10 cellular contexts compared by ENCODE assay signal in genomic region chr10:31604646-31605170, GRCh38.
DNase-seq lines count a peak whose midpoint lies in the region; ATAC-seq and TF ChIP-seq lines count a peak whose summit lies in the region.
"Had no signal": no experiment of that assay in that cellular context is flagged by ENCODE, and none has a peak within 500 bp of the region (broad histone marks: within the 10 kb centered on the region; RNA-seq: fewer than 3 reads in every experiment).

No MANE protein-coding gene starts in this region.

- H3K4ac ChIP-seq in mesenchymal stem cell (ENCODE audit: low read depth in 1 of 2, low read length in 2 of 2) = no peak overlapping the region

- ATAC-seq in activated B cell treated with CpG ODN at 0.5 μM for 24 hours (ENCODE audit: low read depth) = no peak
- ATAC-seq: mucosa of descending colon had no signal

- H2BK5ac ChIP-seq in mesenchymal stem cell (ENCODE audit: low read depth, low read length, poor library complexity, severe bottlenecking) = no peak overlapping the region

- peak overlapping the region; percentile 32 to 41 for H2BK12ac ChIP-seq in mesenchymal stem cell (ENCODE audit: low read length in 2 of 2)

- 96% methylated on average over 4 of the region's 4 CpGs for WGBS in mesenchymal stem cell
- 96 to 99% methylated on average over 4 of the region's 4 CpGs for WGBS in GM23248 (ENCODE audit: low coverage in 1 of 2, low lambda C conversion rate in 2 of 2, missing lambda C conversion rate in 2 of 2), 2 experiments

- H4K8ac ChIP-seq in mesenchymal stem cell (ENCODE audit: low read length) = no peak overlapping the region

- H3K9me3 ChIP-seq in mesenchymal stem cell (ENCODE audit: control insufficient read depth, low read length) (no peaks in the 10 kb centered on the region), stomach smooth muscle (ENCODE audit: control insufficient read depth in 2 of 2, low read length in 2 of 2) (no peaks in the 10 kb centered on the region), GM23248 (ENCODE audit: low read depth) (no peaks in the 10 kb centered on the region)
- H3K9me3 ChIP-seq: mucosa of descending colon had no signal

- in situ Hi-C loops in GM23248 (cut with MboI) = no loop called here

- H3K4me1 ChIP-seq in mesenchymal stem cell (ENCODE audit: control insufficient read depth, insufficient read depth, low read depth, low read length) (peaks cover 11% of the 10 kb centered on the region), stomach smooth muscle (ENCODE audit: control insufficient read depth, insufficient read depth, low read length) (peaks cover 31% of the 10 kb centered on the region), GM23248 (ENCODE audit: insufficient read depth) (peaks cover 3% of the 10 kb centered on the region; the same call in 1 of the 2 replicates)

- DNase-seq in activated naive CD4-positive, alpha-beta T cell treated with anti-CD3 and anti-CD28 coated beads for 36 hours = no peak
- DNase-seq in activated naive CD4-positive, alpha-beta T cell treated with Interleukin-2 at 50 U/mL for 16 hours = no peak
- DNase-seq in activated B cell treated with CpG ODN at 0.5 μM for 24 hours (no peak), mesenchymal stem cell (no peak), NCI-H1092 treated with DMSO at 0.1 percent for 48 hours (lab: John Stamatoyannopoulos, UW) (no peak), NCI-H1694 (lab: John Stamatoyannopoulos, UW) (no peak), GM23248 (no peak)
- DNase-seq: GDM1, mucosa of descending colon had no signal

- POLR2A ChIA-PET in activated B cell treated with CpG ODN at 0.5 μM for 24 hours (lab: Charles Lee) = no interaction called here

- H2AK5ac ChIP-seq in mesenchymal stem cell (ENCODE audit: low read length, severe bottlenecking) = no peak overlapping the region

- intact Hi-C loops in activated naive CD4-positive, alpha-beta T cell treated with anti-CD3 and anti-CD28 coated beads for 36 hours (cut with micrococcal nuclease) = loop anchor here (5.0 to 10.0 kb wide), 7 partner anchors 203 to 902 kb away; partner anchors contain the start of gene KIF5B
- intact Hi-C loops in activated B cell treated with CpG ODN at 0.5 μM for 24 hours (cut with micrococcal nuclease) = loop anchor here (5.0 kb wide), 2 partner anchors 103 to 822 kb away; no protein-coding TSS in a partner anchor

- no peaks in the 10 kb centered on the region for H4K20me1 ChIP-seq in GM23248 (ENCODE audit: insufficient read depth)

- no peak overlapping the region for H2AFZ ChIP-seq in mesenchymal stem cell (ENCODE audit: low read depth, low read length)
- H2AFZ ChIP-seq in GM23248 = no peak overlapping the region

- no peaks in the 10 kb centered on the region for H3K36me3 ChIP-seq in mesenchymal stem cell (ENCODE audit: control insufficient read depth in 1 of 2, insufficient read depth in 2 of 2, low read depth in 1 of 2, low read length in 2 of 2)
- H3K36me3 ChIP-seq in stomach smooth muscle (ENCODE audit: control insufficient read depth in 2 of 2, insufficient read depth in 2 of 2, low read length in 2 of 2) = no peaks in the 10 kb centered on the region
- H3K36me3 ChIP-seq in GM23248 (ENCODE audit: low read depth) = no peaks in the 10 kb centered on the region

- H3K36me3 Mint-ChIP-seq in activated naive CD4-positive, alpha-beta T cell treated with anti-CD3 and anti-CD28 coated beads for 36 hours (ENCODE audit: low read depth) = no peaks in the 10 kb centered on the region
- H3K36me3 Mint-ChIP-seq in activated B cell treated with CpG ODN at 0.5 μM for 24 hours (ENCODE audit: low read depth) = no peaks in the 10 kb centered on the region

- H3K4me3 ChIP-seq in mesenchymal stem cell (ENCODE audit: insufficient read depth in 1 of 2, low read depth in 1 of 2, low read length in 2 of 2) (peak overlapping the region in 1 of 2 experiments; percentile 83), stomach smooth muscle (ENCODE audit: low read length in 2 of 2) (no peak overlapping the region), GM23248 (no peak overlapping the region)
- H3K4me3 ChIP-seq: mucosa of descending colon had no signal

- no peak overlapping the region for H3K18ac ChIP-seq in mesenchymal stem cell (ENCODE audit: low read depth in 1 of 2, low read length in 2 of 2)

- H3F3A ChIP-seq in GM23248 (ENCODE audit: insufficient read depth) = peaks cover 4% of the 10 kb centered on the region; the same call in 1 of the 2 replicates

- H3K9me2 ChIP-seq in GM23248 (ENCODE audit: insufficient read depth) = no peaks in the 10 kb centered on the region

- no peak overlapping the region for H4K91ac ChIP-seq in mesenchymal stem cell (ENCODE audit: low read length)

- peak overlapping the region; percentile 35 for H3K4me3 Mint-ChIP-seq in activated naive CD4-positive, alpha-beta T cell treated with anti-CD3 and anti-CD28 coated beads for 36 hours
- peak overlapping the region; percentile 83 for H3K4me3 Mint-ChIP-seq in activated B cell treated with CpG ODN at 0.5 μM for 24 hours

- CTCF ChIA-PET in activated naive CD4-positive, alpha-beta T cell treated with anti-CD3 and anti-CD28 coated beads for 36 hours (lab: Charles Lee) = interaction anchor here (1.2 kb wide), 1 partner anchor 165 kb away, joined by 3 read pairs; no protein-coding TSS in a partner anchor
- CTCF ChIA-PET in activated B cell treated with CpG ODN at 0.5 μM for 24 hours (lab: Charles Lee) = no interaction called here

- H3K4me2 ChIP-seq in mesenchymal stem cell (ENCODE audit: low read length, poor library complexity, severe bottlenecking) (no peak overlapping the region), GM23248 (ENCODE audit: unreplicated experiment) (no peak overlapping the region)

- H3K27me3 Mint-ChIP-seq in activated naive CD4-positive, alpha-beta T cell treated with anti-CD3 and anti-CD28 coated beads for 36 hours (ENCODE audit: low read depth) = peaks cover 2% of the 10 kb centered on the region
- peaks cover 6% of the 10 kb centered on the region for H3K27me3 Mint-ChIP-seq in activated B cell treated with CpG ODN at 0.5 μM for 24 hours

- H3K4me1 Mint-ChIP-seq in activated naive CD4-positive, alpha-beta T cell treated with anti-CD3 and anti-CD28 coated beads for 36 hours (ENCODE audit: low read depth) = peaks cover 29% of the 10 kb centered on the region
- H3K4me1 Mint-ChIP-seq in activated B cell treated with CpG ODN at 0.5 μM for 24 hours = peaks cover 12% of the 10 kb centered on the region

- peaks cover 0 to 4% of the 10 kb centered on the region in 2 experiments for H3K27me3 ChIP-seq in mesenchymal stem cell (ENCODE audit: control insufficient read depth in 1 of 2, insufficient read depth in 1 of 2, low read length in 2 of 2)
- H3K27me3 ChIP-seq in stomach smooth muscle (ENCODE audit: control insufficient read depth in 1 of 2, insufficient read depth in 2 of 2, low read length in 2 of 2) = no peaks in the 10 kb centered on the region
- no peaks in the 10 kb centered on the region for H3K27me3 ChIP-seq in GM23248 (replicated peaks; ENCODE audit: insufficient read depth)

- H3K79me1 ChIP-seq in mesenchymal stem cell (replicated peaks; ENCODE audit: low read length, poor library complexity, severe bottlenecking) = no peaks in the 10 kb centered on the region

- H3K14ac ChIP-seq in mesenchymal stem cell (ENCODE audit: low read length in 2 of 2) = no peak overlapping the region

- H3K27ac Mint-ChIP-seq in activated naive CD4-positive, alpha-beta T cell treated with anti-CD3 and anti-CD28 coated beads for 36 hours = no peak overlapping the region
- H3K27ac Mint-ChIP-seq in activated B cell treated with CpG ODN at 0.5 μM for 24 hours = no peak overlapping the region

- no peak overlapping the region for H3K23ac ChIP-seq in mesenchymal stem cell (ENCODE audit: low read length in 2 of 2)

- H3K9me3 Mint-ChIP-seq in activated naive CD4-positive, alpha-beta T cell treated with anti-CD3 and anti-CD28 coated beads for 36 hours = no peaks in the 10 kb centered on the region
- peaks cover 3% of the 10 kb centered on the region for H3K9me3 Mint-ChIP-seq in activated B cell treated with CpG ODN at 0.5 μM for 24 hours

- no peak for TF ChIP-seq CTCF in activated B cell treated with CpG ODN at 0.5 μM for 24 hours (IDR thresholded peaks at IDR 0.05)

- no peak overlapping the region for H2BK120ac ChIP-seq in mesenchymal stem cell (ENCODE audit: low read depth, low read length)

- no peak overlapping the region for H3K9ac ChIP-seq in mesenchymal stem cell (ENCODE audit: low read length)
- no peak overlapping the region for H3K9ac ChIP-seq in stomach smooth muscle (ENCODE audit: low read length in 2 of 2)
- H3K9ac ChIP-seq in GM23248 = no peak overlapping the region

- no peak overlapping the region for H2BK15ac ChIP-seq in mesenchymal stem cell (ENCODE audit: low read depth, poor library complexity, severe bottlenecking)

- H3K27ac ChIP-seq in mesenchymal stem cell (ENCODE audit: low read length, poor library complexity, severe bottlenecking) (no peak overlapping the region), stomach smooth muscle (ENCODE audit: low read length) (peak overlapping the region; percentile 88), GM23248 (no peak overlapping the region)

- no peaks in the 10 kb centered on the region for H3K79me2 ChIP-seq in GM23248 (ENCODE audit: insufficient read depth)
